27 cellular contexts compared by ENCODE assay signal in genomic region chr18:59156316-59156715, GRCh38.
"Had no signal": no experiment of that assay in that cellular context is flagged by ENCODE, and none has a peak within 500 bp of the region (broad histone marks: within the 10 kb centered on the region; RNA-seq: fewer than 3 reads in every experiment).

No MANE protein-coding gene starts in this region.

- DNase-seq: activated B cell treated with CpG ODN at 0.5 μM for 24 hours; activated CD4-positive, alpha-beta memory T cell treated with anti-CD3 and anti-CD28 coated beads for 36 hours; activated CD4-positive, alpha-beta T cell treated with anti-CD3 and anti-CD28 coated beads for 4 hours; activated CD4-positive, alpha-beta T cell treated with anti-CD3 and anti-CD28 coated beads, Interleukin-2, amount 10 ng/mL, durations not matched to agents 24 days and 14 days; activated CD4-positive, alpha-beta T cell treated with anti-CD3 and anti-CD28 coated beads, Interleukin-2, amount 50 U/mL, for 1 hour; activated CD4-positive, alpha-beta T cell treated with anti-CD3 and anti-CD28 coated beads, Interleukin-2, amount 50 U/mL, for 4 hours; activated CD4-positive, CD25-positive, alpha-beta regulatory T cell treated with anti-CD3 and anti-CD28 coated beads, Interleukin-2, amount 50 U/mL, for 72 hours; activated CD8-positive, alpha-beta memory T cell treated with anti-CD3 and anti-CD28 coated beads, Interleukin-2, amount 50 U/mL, for 4 hours; activated CD8-positive, alpha-beta T cell treated with anti-CD3 and anti-CD28 coated beads for 36 hours; activated effector memory CD4-positive, alpha-beta T cell treated with Interleukin-2 at 50 U/mL for 16 hours; activated gamma-delta T cell; activated naive CD4-positive, alpha-beta T cell treated with anti-CD3 and anti-CD28 coated beads, Interleukin-2, amount 10 ng/mL, durations not matched to agents 7 days and 5 days; activated naive CD4-positive, alpha-beta T cell treated with Interleukin-2 at 50 U/mL for 16 hours; activated naive CD8-positive, alpha-beta T cell treated with anti-CD3 and anti-CD28 coated beads, Interleukin-2, amount 10 ng/mL, durations not matched to agents 7 days and 5 days; activated naive CD8-positive, alpha-beta T cell treated with anti-CD3 and anti-CD28 coated beads, Interleukin-2, amount 50 U/mL, for 24 hours; activated T-cell treated with anti-CD3 and anti-CD28 coated beads for 4 hours; activated T-cell treated with anti-CD3 and anti-CD28 coated beads, Interleukin-2, amount 50 U/mL, for 1 hour; activated T-cell treated with anti-CD3 and anti-CD28 coated beads, Interleukin-2, amount 50 U/mL, for 4 hours; activated T-cell treated with anti-CD3 and anti-CD28 coated beads, Interleukin-2, amount 50 U/mL, for 72 hours; anterior cingulate cortex; caudate nucleus; cerebellar nuclear complex; T-helper 2 cell; T-helper 9 cell had no signal

- ATAC-seq: activated CD8-positive, alpha-beta T cell treated with anti-CD3 and anti-CD28 coated beads for 36 hours; activated naive CD8-positive, alpha-beta T cell treated with anti-CD3 and anti-CD28 coated beads, Interleukin-2, amount 50 U/mL, for 24 hours; activated T-cell treated with anti-CD3 and anti-CD28 coated beads, Interleukin-2, amount 50 U/mL, for 4 hours; activated T-cell treated with anti-CD3 and anti-CD28 coated beads, Interleukin-2, amount 50 U/mL, for 72 hours had no signal

- H3K4me1 ChIP-seq: ascending aorta had no signal

- H3K4me3 ChIP-seq: ascending aorta, cardiac muscle cell had no signal

- H3K9me3 ChIP-seq: ascending aorta had no signal

- H3K36me3 ChIP-seq: cardiac muscle cell had no signal

- H3K27me3 ChIP-seq: ascending aorta, cardiac muscle cell had no signal

- H3K27ac ChIP-seq: ascending aorta, cardiac muscle cell, VCaP had no signal
